Comparison of ENCODE assay signal across 21 cellular contexts in genomic region chr5:125327676-125328075, GRCh38.
"Had no signal": no experiment of that assay in that cellular context is flagged by ENCODE, and none has a peak within 500 bp of the region (broad histone marks: within the 10 kb centered on the region; RNA-seq: fewer than 3 reads in every experiment).

No MANE protein-coding gene starts in this region.

- ATAC-seq: activated T-cell treated with anti-CD3 and anti-CD28 coated beads, Interleukin-2, amount 50 U/mL, for 72 hours; heart right ventricle; left cardiac atrium; pancreas; psoas muscle; stimulated activated naive CD8-positive, alpha-beta T cell treated with anti-CD3 and anti-CD28 coated beads, Interleukin-15, Interleukin-2, amounts not matched to agents 100 U/mL and 50 U/mL, for 24 hours had no signal

- H3K4me1 ChIP-seq: pancreas, psoas muscle had no signal

- DNase-seq: activated CD4-positive, alpha-beta T cell treated with anti-CD3 and anti-CD28 coated beads for 4 hours; activated CD4-positive, alpha-beta T cell treated with anti-CD3 and anti-CD28 coated beads, Interleukin-2, amount 50 U/mL, for 48 hours; activated CD4-positive, CD25-positive, alpha-beta regulatory T cell; activated effector memory CD4-positive, alpha-beta T cell treated with Interleukin-2 at 50 U/mL for 16 hours; activated naive CD4-positive, alpha-beta T cell treated with anti-CD3 and anti-CD28 coated beads for 36 hours; activated T-cell treated with anti-CD3 and anti-CD28 coated beads, Interleukin-2, amount 50 U/mL, for 72 hours; amygdala; cerebellar nuclear complex; heart right ventricle; islet precursor cell; left cardiac atrium; pancreas; psoas muscle; stimulated activated CD4-positive, alpha-beta T cell treated with anti-CD3 and anti-CD28 coated beads, Interleukin-4, amount 100 ng/mL, for 24 hours; stimulated activated naive CD8-positive, alpha-beta T cell treated with anti-CD3 and anti-CD28 coated beads, Interleukin-15, Interleukin-2, amounts not matched to agents 100 U/mL and 50 U/mL, for 24 hours; T-helper 9 cell; upper lobe of left lung had no signal

- FAIRE-seq: bronchial epithelial cell, pancreas had no signal

- H3K27ac ChIP-seq: coronary artery, epithelial cell of prostate, heart right ventricle, pancreas, psoas muscle, right atrium auricular region, upper lobe of left lung had no signal

- H3K4me3 ChIP-seq: coronary artery, heart right ventricle, pancreas, psoas muscle, right atrium auricular region, upper lobe of left lung had no signal

- H3K36me3 ChIP-seq: heart right ventricle, pancreas, right atrium auricular region, upper lobe of left lung had no signal

- H3K27me3 ChIP-seq: heart right ventricle, pancreas, right atrium auricular region, upper lobe of left lung had no signal

- H3K9me3 ChIP-seq: heart right ventricle, pancreas, psoas muscle, right atrium auricular region, upper lobe of left lung had no signal
